Comparison of ENCODE assay signal across 17 cellular contexts in genomic region chr12:42716521-42716920, GRCh38.
DNase-seq lines count a peak whose midpoint lies in the region; TF ChIP-seq lines count a peak whose summit lies in the region.
"Had no signal": no experiment of that assay in that cellular context is flagged by ENCODE, and none has a peak within 500 bp of the region (broad histone marks: within the 10 kb centered on the region; RNA-seq: fewer than 3 reads in every experiment).

No MANE protein-coding gene starts in this region.

- no peak overlapping the region for H2BK12ac ChIP-seq in mesenchymal stem cell (ENCODE audit: low read length in 2 of 2)

- H3K4ac ChIP-seq in mesenchymal stem cell (ENCODE audit: low read depth in 1 of 2, low read length in 2 of 2) = no peak overlapping the region

- no peak overlapping the region for H3K14ac ChIP-seq in mesenchymal stem cell (ENCODE audit: low read length in 2 of 2)

- H3K27me3 ChIP-seq in mesenchymal stem cell (ENCODE audit: control insufficient read depth in 1 of 2, insufficient read depth in 1 of 2, low read length in 2 of 2) (no peaks in the 10 kb centered on the region), testis (no peaks in the 10 kb centered on the region)
- H3K27me3 ChIP-seq: colonic mucosa, transverse colon had no signal

- H3K4me2 ChIP-seq in mesenchymal stem cell (ENCODE audit: low read length, poor library complexity, severe bottlenecking) = peak overlapping the region; percentile 3

- TF ChIP-seq CTCF in epithelial cell of proximal tubule (conservative IDR thresholded peaks at IDR 0.05; ENCODE audit: low read depth, low read length) (no peak), testis (IDR thresholded peaks at IDR 0.05) (no peak)

- peak overlapping the region; percentile 34 for H3K9ac ChIP-seq in mesenchymal stem cell (ENCODE audit: low read length)

- no peak overlapping the region for H3K23ac ChIP-seq in mesenchymal stem cell (ENCODE audit: low read length in 2 of 2)

- no peak overlapping the region for H2BK5ac ChIP-seq in mesenchymal stem cell (ENCODE audit: low read depth, low read length, poor library complexity, severe bottlenecking)

- H3K36me3 ChIP-seq in mesenchymal stem cell (ENCODE audit: control insufficient read depth in 1 of 2, insufficient read depth in 2 of 2, low read depth in 1 of 2, low read length in 2 of 2) (no peaks in the 10 kb centered on the region), testis (ENCODE audit: low read depth, missing control alignments) (no peaks in the 10 kb centered on the region)
- H3K36me3 ChIP-seq: colonic mucosa, transverse colon had no signal

- 49% methylated on average over 4 of the region's 4 CpGs for WGBS in mesenchymal stem cell
- 49 to 75% methylated on average over 4 of the region's 4 CpGs for WGBS in testis, 2 donors

- H2AK5ac ChIP-seq in mesenchymal stem cell (ENCODE audit: low read length, severe bottlenecking) = no peak overlapping the region

- H4K8ac ChIP-seq in mesenchymal stem cell (ENCODE audit: low read length) = no peak overlapping the region

- no peak overlapping the region for H2AFZ ChIP-seq in mesenchymal stem cell (ENCODE audit: low read depth, low read length)

- no peak overlapping the region for H3K4me3 ChIP-seq in epithelial cell of proximal tubule (ENCODE audit: low read depth, low read length)
- H3K4me3 ChIP-seq in mesenchymal stem cell (ENCODE audit: insufficient read depth in 1 of 2, low read depth in 1 of 2, low read length in 2 of 2) = peak overlapping the region in 1 of 2 experiments; percentile 8
- H3K4me3 ChIP-seq in testis = no peak overlapping the region
- H3K4me3 ChIP-seq: colonic mucosa, transverse colon had no signal

- no peak for TF ChIP-seq POLR2A in testis (IDR thresholded peaks at IDR 0.05)

- no peak overlapping the region for H4K91ac ChIP-seq in mesenchymal stem cell (ENCODE audit: low read length)

- H3K27ac ChIP-seq in mesenchymal stem cell (ENCODE audit: low read length, poor library complexity, severe bottlenecking) (peak overlapping the region; percentile 40), testis (no peak overlapping the region)
- H3K27ac ChIP-seq: colonic mucosa, transverse colon had no signal

- H3K9me3 ChIP-seq in mesenchymal stem cell (ENCODE audit: control insufficient read depth, low read length) (peaks cover 7% of the 10 kb centered on the region), testis (no peaks in the 10 kb centered on the region)
- H3K9me3 ChIP-seq: colonic mucosa, transverse colon had no signal

- H3K18ac ChIP-seq in mesenchymal stem cell (ENCODE audit: low read depth in 1 of 2, low read length in 2 of 2) = no peak overlapping the region

- intact Hi-C loops in testis (cut with DNase I; ENCODE audit: low total_unique reads) = no loop called here

- DNase-seq in SIG-M5 treated with dmso at 0.1 percent for 504 hours (lab: John Stamatoyannopoulos, UW; ENCODE audit: unreplicated experiment) (peak; percentile 51), SIG-M5 (lab: John Stamatoyannopoulos, UW) (no peak), epithelial cell of proximal tubule (ENCODE audit: low read depth) (peak; percentile 74), mesenchymal stem cell (peak; percentile 76), testis (peak; percentile 20), UCSD-AML1 (lab: John Stamatoyannopoulos, UW; ENCODE audit: unreplicated experiment) (no peak), DMS53 treated with DMSO at 0.1 percent for 48 hours (lab: John Stamatoyannopoulos, UW; ENCODE audit: unreplicated experiment) (no peak)
- DNase-seq in activated T-cell treated with anti-CD3 and anti-CD28 coated beads, Interleukin-2, amount 50 U/mL, for 48 hours = no peak
- DNase-seq: 8988T; activated naive CD4-positive, alpha-beta T cell treated with anti-CD3 and anti-CD28 coated beads, Interleukin-2, amount 10 ng/mL, durations not matched to agents 7 days and 5 days; colonic mucosa; left colon; natural killer cell; NCI-H187 treated with DMSO at 0.1 percent for 48 hours; NCI-H774; SHP77 treated with DMSO at 0.1 percent for 48 hours; transverse colon had no signal

- no peak overlapping the region for H2BK15ac ChIP-seq in mesenchymal stem cell (ENCODE audit: low read depth, poor library complexity, severe bottlenecking)

- no peaks in the 10 kb centered on the region for H3K79me1 ChIP-seq in mesenchymal stem cell (replicated peaks; ENCODE audit: low read length, poor library complexity, severe bottlenecking)

- no peak overlapping the region for H2BK120ac ChIP-seq in mesenchymal stem cell (ENCODE audit: low read depth, low read length)

- H3K4me1 ChIP-seq in mesenchymal stem cell (ENCODE audit: control insufficient read depth, insufficient read depth, low read depth, low read length) (peaks cover 2% of the 10 kb centered on the region), testis (peaks cover 6% of the 10 kb centered on the region)
- H3K4me1 ChIP-seq: colonic mucosa, transverse colon had no signal

Comparison
In these comparisons a context has a peak if more than half of its experiments do, and no peak if none do; other contexts are left out.
1. DNase-seq: peak in SIG-M5 treated with dmso at 0.1 percent for 504 hours (single experiment), epithelial cell of proximal tubule (single experiment), mesenchymal stem cell (single experiment) and testis (single experiment); none in SIG-M5 (single experiment), UCSD-AML1 (single experiment), DMS53 treated with DMSO at 0.1 percent for 48 hours (single experiment) and activated T-cell treated with anti-CD3 and anti-CD28 coated beads, Interleukin-2, amount 50 U/mL, for 48 hours (0 of 2).